24 cellular contexts compared by ENCODE assay signal in the genomic region with DNA sequence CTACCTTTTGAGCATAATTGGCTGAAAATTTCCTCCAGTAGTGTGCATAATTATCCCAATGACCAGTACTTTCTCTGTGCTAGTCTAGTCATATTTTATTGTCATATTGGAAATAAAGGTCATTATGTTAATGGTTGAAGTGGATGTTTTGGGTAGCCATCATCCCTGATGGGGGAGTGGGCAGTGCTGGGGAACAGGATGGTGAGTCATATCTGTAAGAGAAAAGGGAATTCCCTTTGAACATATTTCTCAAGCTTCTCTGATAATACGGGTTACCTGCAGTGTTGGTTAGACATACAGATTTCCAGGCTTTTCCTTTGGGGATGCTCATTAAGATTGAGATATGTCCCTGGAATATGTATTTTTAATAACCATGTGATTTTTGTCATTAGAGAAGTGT. TPM values are rescaled to one million over a fixed set of nuclear protein-coding genes. Genes with fewer than 3 reads are reported as not detected.
"Had no signal": no experiment of that assay in that cellular context is flagged by ENCODE, and none has a peak within 500 bp of the region (broad histone marks: within the 10 kb centered on the region; RNA-seq: fewer than 3 reads in every experiment).

No MANE protein-coding gene starts in this region.

- H3K79me2 ChIP-seq: parathyroid adenoma had no signal

- ATAC-seq: left lobe of liver, sciatic nerve had no signal

- H3K27me3 ChIP-seq: thyroid gland had no signal

- H3K4me1 ChIP-seq: parathyroid adenoma, thyroid gland had no signal

- H2AFZ ChIP-seq: parathyroid adenoma had no signal

- H3K9me3 Mint-ChIP-seq: activated B cell treated with CpG ODN at 0.5 μM for 24 hours; activated CD4-positive, alpha-beta memory T cell treated with anti-CD3 and anti-CD28 coated beads for 36 hours; nephron had no signal

- H3K4me3 ChIP-seq: thyroid gland had no signal

- H3K27ac ChIP-seq: epithelial cell of prostate, parathyroid adenoma, thyroid gland had no signal

- H3K4me1 Mint-ChIP-seq: activated B cell treated with CpG ODN at 0.5 μM for 24 hours, nephron had no signal

- DNase-seq: activated B cell treated with CpG ODN at 0.5 μM for 24 hours; activated CD4-positive, alpha-beta memory T cell treated with anti-CD3 and anti-CD28 coated beads for 36 hours; activated CD4-positive, alpha-beta T cell treated with anti-CD3 and anti-CD28 coated beads for 4 hours; activated T-cell treated with anti-CD3 and anti-CD28 coated beads for 4 hours; amniotic stem cell; caudate nucleus; foreskin fibroblast; hippocampal formation; islet precursor cell; midbrain; stimulated activated CD4-positive, alpha-beta T cell treated with anti-CD3 and anti-CD28 coated beads, Interleukin-4, amount 100 ng/mL, for 24 hours; stimulated activated naive CD4-positive, alpha-beta T cell treated with Interleukin-2 at 50 U/mL for 16 hours; thyroid gland had no signal

- H3K36me3 Mint-ChIP-seq: activated CD4-positive, alpha-beta memory T cell treated with anti-CD3 and anti-CD28 coated beads for 36 hours; activated naive CD8-positive, alpha-beta T cell had no signal

- H3K4me3 Mint-ChIP-seq: activated B cell treated with CpG ODN at 0.5 μM for 24 hours; activated CD4-positive, alpha-beta memory T cell treated with anti-CD3 and anti-CD28 coated beads for 36 hours; activated naive CD8-positive, alpha-beta T cell; nephron had no signal

- H3K9ac ChIP-seq: parathyroid adenoma had no signal

- H3K27me3 Mint-ChIP-seq: activated CD4-positive, alpha-beta memory T cell treated with anti-CD3 and anti-CD28 coated beads for 36 hours; activated naive CD8-positive, alpha-beta T cell had no signal

- H3K9me3 ChIP-seq: thyroid gland had no signal

- H3K27ac Mint-ChIP-seq: activated B cell treated with CpG ODN at 0.5 μM for 24 hours; activated CD4-positive, alpha-beta memory T cell treated with anti-CD3 and anti-CD28 coated beads for 36 hours; activated naive CD8-positive, alpha-beta T cell; nephron had no signal

- H3K36me3 ChIP-seq: thyroid gland had no signal

RNA-seq across cellular contexts. Expression of gene SPATA31D4, which starts 33.3 kb away (rescaled TPM):
- total RNA-seq: activated B cell treated with CpG ODN at 0.5 μM for 24 hours; activated CD4-positive, alpha-beta memory T cell treated with anti-CD3 and anti-CD28 coated beads for 36 hours; dermis microvascular lymphatic vessel endothelial cell; left lobe of liver; lung microvascular endothelial cell; sciatic nerve; subcutaneous adipose tissue; T-helper 2 cell treated with Interferon-gamma antibody and Interleukin-4, amounts not matched to agents 100 ng/mL and 5 ng/mL, for 36 hours; thyroid gland; urinary bladder had no signal
- polyA plus RNA-seq: urinary bladder had no signal

RNA-seq across cellular contexts. Expression of gene SPATA31D3, which starts 48.4 kb away (rescaled TPM):
- total RNA-seq: activated B cell treated with CpG ODN at 0.5 μM for 24 hours; activated CD4-positive, alpha-beta memory T cell treated with anti-CD3 and anti-CD28 coated beads for 36 hours; dermis microvascular lymphatic vessel endothelial cell; left lobe of liver; lung microvascular endothelial cell; sciatic nerve; subcutaneous adipose tissue; T-helper 2 cell treated with Interferon-gamma antibody and Interleukin-4, amounts not matched to agents 100 ng/mL and 5 ng/mL, for 36 hours; thyroid gland; urinary bladder had no signal
- polyA plus RNA-seq: urinary bladder had no signal
